Comparison of ENCODE assay signal across 8 cellular contexts in genomic region chr5:91311168-91311696, GRCh38.
DNase-seq lines count a peak whose midpoint lies in the region; ATAC-seq, FAIRE-seq and TF ChIP-seq lines count a peak whose summit lies in the region.

No MANE protein-coding gene starts in this region.

- DNase-seq in activated T-cell treated with anti-CD3 and anti-CD28 coated beads, Interleukin-2, amount 50 U/mL, for 24 hours, result peak; percentile 39
- no peak for DNase-seq in activated T-cell treated with anti-CD3 and anti-CD28 coated beads, Interleukin-2, amount 50 U/mL, for 1 hour
- DNase-seq in thyroid gland, result peak; percentile 29 to 41
- DNase-seq in NCI-H748 treated with DMSO at 0.1 percent for 48 hours (lab: John Stamatoyannopoulos, UW), result no peak
- DNase-seq in D721Med (ENCODE audit: insufficient read length, low spot score), result no peak

- H3K27me3 ChIP-seq in OCI-LY1 (ENCODE audit: insufficient read depth, low read length), result no peaks in the 10 kb centered on the region
- no peaks in the 10 kb centered on the region for H3K27me3 ChIP-seq in gastroesophageal sphincter
- no peaks in the 10 kb centered on the region for H3K27me3 ChIP-seq in thyroid gland

- peaks cover 59% of the 10 kb centered on the region for H3K4me1 Mint-ChIP-seq in activated T-cell treated with anti-CD3 and anti-CD28 coated beads, Interleukin-2, amount 50 U/mL, for 24 hours (ENCODE audit: low read depth)

- H3K9me3 ChIP-seq in OCI-LY1 (ENCODE audit: low read length) (no peaks in the 10 kb centered on the region), gastroesophageal sphincter (no peaks in the 10 kb centered on the region), thyroid gland (no peaks in the 10 kb centered on the region)

- TF ChIP-seq CTCF in OCI-LY1 (IDR thresholded peaks at IDR 0.05; ENCODE audit: low read length) (no peak), gastroesophageal sphincter (IDR thresholded peaks at IDR 0.05) (no peak), thyroid gland (IDR thresholded peaks at IDR 0.05) (no peak), D721Med (IDR thresholded peaks at IDR 0.05; ENCODE audit: insufficient read depth, missing control alignments) (no peak)

- no peak for TF ChIP-seq POLR2A in gastroesophageal sphincter (IDR thresholded peaks at IDR 0.05)
- no peak for TF ChIP-seq POLR2A in thyroid gland (IDR thresholded peaks at IDR 0.05)

- H3K9me3 Mint-ChIP-seq in activated T-cell treated with anti-CD3 and anti-CD28 coated beads, Interleukin-2, amount 50 U/mL, for 24 hours, result no peaks in the 10 kb centered on the region

- H3K9me2 ChIP-seq in OCI-LY1 (ENCODE audit: low read depth, low read length), result no peaks in the 10 kb centered on the region

- H3K4me1 ChIP-seq in OCI-LY1 (ENCODE audit: insufficient read depth, low read length, severe bottlenecking) (peaks cover 48% of the 10 kb centered on the region), gastroesophageal sphincter (peaks cover 14 to 44% (median 30%) of the 10 kb centered on the region in 3 donors), thyroid gland (peaks cover 48 to 50% of the 10 kb centered on the region in 2 donors)

- no peak for TF ChIP-seq EP300 in gastroesophageal sphincter (IDR thresholded peaks at IDR 0.05)

- H3K9ac ChIP-seq in OCI-LY1 (ENCODE audit: low read length), result peak overlapping the region; percentile 24; the same call in 1 of the 2 replicates

- peak overlapping the region; percentile 72 for H3K4me3 Mint-ChIP-seq in activated T-cell treated with anti-CD3 and anti-CD28 coated beads, Interleukin-2, amount 50 U/mL, for 24 hours

- H3K4me2 ChIP-seq in OCI-LY1 (ENCODE audit: low read length), result peak overlapping the region; percentile 55

- no peaks in the 10 kb centered on the region for H4K20me1 ChIP-seq in OCI-LY1 (ENCODE audit: insufficient read depth, low read length)

- WGBS in gastroesophageal sphincter (ENCODE audit: low coverage in 1 of 2), 2 donors, result 62 to 81% methylated on average over 3 to 4 of the region's 5 CpGs
- WGBS in thyroid gland, 2 donors, result 49 to 67% methylated on average over 5 of the region's 5 CpGs

- no peaks in the 10 kb centered on the region for H3K79me2 ChIP-seq in OCI-LY1 (ENCODE audit: insufficient read depth, low read length)

- intact Hi-C loops in thyroid gland (cut with DNase I), result no loop called here

- H3K4me3 ChIP-seq in OCI-LY1 (ENCODE audit: low read depth, low read length, poor library complexity, severe bottlenecking), result peak overlapping the region; percentile 16
- H3K4me3 ChIP-seq in gastroesophageal sphincter, result no peak overlapping the region
- no peak overlapping the region for H3K4me3 ChIP-seq in thyroid gland (replicated peaks in 1 of 3)

- H2AFZ ChIP-seq in OCI-LY1 (ENCODE audit: low read length), result peak overlapping the region; percentile 88; the same call in 1 of the 2 replicates

- ATAC-seq in gastroesophageal sphincter (no peak), GM21423 (IDR thresholded peaks at IDR 0.05; ENCODE audit: unreplicated experiment) (no peak)

- H3K36me3 ChIP-seq in OCI-LY1 (ENCODE audit: insufficient read depth, low read length) (no peaks in the 10 kb centered on the region), gastroesophageal sphincter (no peaks in the 10 kb centered on the region), thyroid gland (no peaks in the 10 kb centered on the region)

- H3K36me3 Mint-ChIP-seq in activated T-cell treated with anti-CD3 and anti-CD28 coated beads, Interleukin-2, amount 50 U/mL, for 24 hours (ENCODE audit: low read depth), result peaks cover 12% of the 10 kb centered on the region

- FAIRE-seq in D721Med (lab: Jason Lieb, UNC), result no peak

- no peaks in the 10 kb centered on the region for H3F3A ChIP-seq in OCI-LY1 (ENCODE audit: insufficient read depth, low read length)

- H3K27ac ChIP-seq in OCI-LY1 (ENCODE audit: low read depth, low read length, poor library complexity, severe bottlenecking) (peak overlapping the region; percentile 72), gastroesophageal sphincter (peak overlapping the region; percentile 81 to 85 (median 84)), thyroid gland (peak overlapping the region; percentile 81 to 93 (median 88))

- peak overlapping the region; percentile 92 for H3K27ac Mint-ChIP-seq in activated T-cell treated with anti-CD3 and anti-CD28 coated beads, Interleukin-2, amount 50 U/mL, for 24 hours

- H3K27me3 Mint-ChIP-seq in activated T-cell treated with anti-CD3 and anti-CD28 coated beads, Interleukin-2, amount 50 U/mL, for 24 hours, result no peaks in the 10 kb centered on the region

Comparison
In these comparisons a context has a peak if more than half of its experiments do, and no peak if none do; other contexts are left out.
1. DNase-seq: peak in activated T-cell treated with anti-CD3 and anti-CD28 coated beads, Interleukin-2, amount 50 U/mL, for 24 hours (single experiment) and thyroid gland (2 of 2); none in activated T-cell treated with anti-CD3 and anti-CD28 coated beads, Interleukin-2, amount 50 U/mL, for 1 hour (single experiment), NCI-H748 treated with DMSO at 0.1 percent for 48 hours (single experiment) and D721Med (single experiment).
2. Peak in every context shown above with its lines, with median percentiles within 50 percentile points of each other: H3K27ac ChIP-seq.